ENCODE assay signal across 25 cellular contexts in the genomic region with DNA sequence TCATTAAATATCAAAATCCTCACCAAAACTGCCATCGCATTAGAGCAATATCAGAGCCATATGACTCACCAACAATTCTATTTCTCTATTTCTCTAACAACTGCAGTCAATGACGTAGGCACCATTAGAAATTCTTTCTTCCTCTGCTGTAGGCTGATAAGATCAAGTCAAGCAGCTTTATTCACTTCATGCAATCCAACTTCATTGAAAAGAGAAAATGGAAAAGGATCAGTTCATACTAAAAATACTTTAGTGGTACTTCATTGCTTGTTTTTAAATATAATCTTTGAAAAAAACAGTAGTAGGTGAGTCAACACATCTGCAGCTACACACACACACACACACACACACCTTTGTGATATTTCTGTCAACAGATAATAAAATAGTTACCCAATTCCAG.
DNase-seq lines count a peak whose midpoint lies in the region; ATAC-seq and TF ChIP-seq lines count a peak whose summit lies in the region.
"Had no signal": no experiment of that assay in that cellular context is flagged by ENCODE, and none has a peak within 500 bp of the region (broad histone marks: within the 10 kb centered on the region; RNA-seq: fewer than 3 reads in every experiment).

No MANE protein-coding gene starts in this region.

- no peaks in the 10 kb centered on the region for H3K36me3 ChIP-seq in naive thymus-derived CD4-positive, alpha-beta T cell (ENCODE audit: control insufficient read depth in 2 of 3, insufficient read depth in 3 of 3, low read length in 3 of 3)
- H3K36me3 ChIP-seq: prostate gland had no signal

- no peaks in the 10 kb centered on the region for H3K27me3 Mint-ChIP-seq in activated CD4-positive, alpha-beta T cell treated with anti-CD3 and anti-CD28 coated beads, Interleukin-2, amount 10 ng/mL, durations not matched to agents 7 days and 5 days
- no peaks in the 10 kb centered on the region for H3K27me3 Mint-ChIP-seq in naive thymus-derived CD4-positive, alpha-beta T cell
- H3K27me3 Mint-ChIP-seq: activated B cell treated with CpG ODN at 0.5 μM for 24 hours; activated naive CD8-positive, alpha-beta T cell treated with anti-CD3 and anti-CD28 coated beads for 36 hours had no signal

- DNase-seq in A172 (ENCODE audit: low spot score) (peak; percentile 36), HCEC 1CT (peak; percentile 53), amniotic epithelial cell (ENCODE audit: low read depth) (peak; percentile 83), fibroblast of the aortic adventitia (ENCODE audit: low read depth) (peak; percentile 77)
- DNase-seq in activated CD4-positive, alpha-beta T cell treated with anti-CD3 and anti-CD28 coated beads, Interleukin-2, amount 10 ng/mL, durations not matched to agents 7 days and 5 days: no peak
- DNase-seq in naive thymus-derived CD4-positive, alpha-beta T cell: no peak
- DNase-seq: activated B cell treated with CpG ODN at 0.5 μM for 24 hours; activated naive CD8-positive, alpha-beta T cell treated with anti-CD3 and anti-CD28 coated beads for 36 hours; activated T-cell treated with anti-CD3 and anti-CD28 coated beads, Interleukin-2, amount 50 U/mL, for 48 hours; CD8-positive, alpha-beta T cell; central memory CD4-positive, alpha-beta T cell; DND-41; effector memory CD4-positive, alpha-beta T cell; foreskin fibroblast; KG1; NCI-H1105; NCI-H2107; NCI-H524 treated with DMSO at 0.1 percent for 48 hours; nephron progenitor cell; T-helper 2 cell had no signal

- ATAC-seq in activated CD4-positive, CD25-positive, alpha-beta regulatory T cell treated with anti-CD3 and anti-CD28 coated beads, Interleukin-2, amount 50 U/mL, for 24 hours: no peak
- ATAC-seq in HG02588 (IDR thresholded peaks at IDR 0.05; ENCODE audit: unreplicated experiment): no peak
- no peak for ATAC-seq in naive thymus-derived CD4-positive, alpha-beta T cell
- ATAC-seq: A549; CD8-positive, alpha-beta T cell had no signal

- no peak overlapping the region for H3K4me3 Mint-ChIP-seq in activated CD4-positive, alpha-beta T cell treated with anti-CD3 and anti-CD28 coated beads, Interleukin-2, amount 10 ng/mL, durations not matched to agents 7 days and 5 days
- H3K4me3 Mint-ChIP-seq in naive thymus-derived CD4-positive, alpha-beta T cell: no peak overlapping the region
- H3K4me3 Mint-ChIP-seq: activated B cell treated with CpG ODN at 0.5 μM for 24 hours; activated naive CD8-positive, alpha-beta T cell treated with anti-CD3 and anti-CD28 coated beads for 36 hours; CD8-positive, alpha-beta T cell; nephron progenitor cell had no signal

- intact Hi-C loops in naive thymus-derived CD4-positive, alpha-beta T cell (cut with micrococcal nuclease): no loop called here

- no peak overlapping the region for H3K27ac Mint-ChIP-seq in activated CD4-positive, alpha-beta T cell treated with anti-CD3 and anti-CD28 coated beads, Interleukin-2, amount 10 ng/mL, durations not matched to agents 7 days and 5 days
- H3K27ac Mint-ChIP-seq in naive thymus-derived CD4-positive, alpha-beta T cell: no peak overlapping the region
- H3K27ac Mint-ChIP-seq: activated B cell treated with CpG ODN at 0.5 μM for 24 hours; activated naive CD8-positive, alpha-beta T cell treated with anti-CD3 and anti-CD28 coated beads for 36 hours; CD8-positive, alpha-beta T cell; nephron progenitor cell had no signal

- CTCF ChIA-PET in activated CD4-positive, alpha-beta T cell treated with anti-CD3 and anti-CD28 coated beads, Interleukin-2, amount 10 ng/mL, durations not matched to agents 7 days and 5 days (lab: Charles Lee): no interaction called here
- CTCF ChIA-PET in naive thymus-derived CD4-positive, alpha-beta T cell (lab: Charles Lee): no interaction called here

- no peaks in the 10 kb centered on the region for H3K9me3 ChIP-seq in naive thymus-derived CD4-positive, alpha-beta T cell (ENCODE audit: control insufficient read depth in 2 of 3, low read length in 3 of 3)
- H3K9me3 ChIP-seq: A549, prostate gland had no signal

- H3K4me3 ChIP-seq in fibroblast of the aortic adventitia (ENCODE audit: low read depth, low read length): no peak overlapping the region
- H3K4me3 ChIP-seq in naive thymus-derived CD4-positive, alpha-beta T cell (ENCODE audit: low read length): no peak overlapping the region
- H3K4me3 ChIP-seq: A549, prostate gland had no signal

- H3K9me3 Mint-ChIP-seq in activated CD4-positive, alpha-beta T cell treated with anti-CD3 and anti-CD28 coated beads, Interleukin-2, amount 10 ng/mL, durations not matched to agents 7 days and 5 days: peaks cover 7% of the 10 kb centered on the region
- H3K9me3 Mint-ChIP-seq in naive thymus-derived CD4-positive, alpha-beta T cell: peaks cover 0 to 18% (median 10%) of the 10 kb centered on the region in 11 donors

- no peaks in the 10 kb centered on the region for H3K4me1 ChIP-seq in naive thymus-derived CD4-positive, alpha-beta T cell (ENCODE audit: control insufficient read depth in 2 of 2, insufficient read depth in 2 of 2, low read length in 2 of 2)
- H3K4me1 ChIP-seq: A549, prostate gland had no signal

- no peaks in the 10 kb centered on the region for H3K36me3 Mint-ChIP-seq in activated CD4-positive, alpha-beta T cell treated with anti-CD3 and anti-CD28 coated beads, Interleukin-2, amount 10 ng/mL, durations not matched to agents 7 days and 5 days (ENCODE audit: low read depth)
- H3K36me3 Mint-ChIP-seq in naive thymus-derived CD4-positive, alpha-beta T cell: no peaks in the 10 kb centered on the region
- H3K36me3 Mint-ChIP-seq: activated naive CD8-positive, alpha-beta T cell treated with anti-CD3 and anti-CD28 coated beads for 36 hours; CD8-positive, alpha-beta T cell had no signal

- POLR2A ChIA-PET in activated CD4-positive, alpha-beta T cell treated with anti-CD3 and anti-CD28 coated beads, Interleukin-2, amount 10 ng/mL, durations not matched to agents 7 days and 5 days (lab: Charles Lee): no interaction called here
- POLR2A ChIA-PET in naive thymus-derived CD4-positive, alpha-beta T cell (lab: Charles Lee): no interaction called here

- no peaks in the 10 kb centered on the region for H3K27me3 ChIP-seq in naive thymus-derived CD4-positive, alpha-beta T cell (ENCODE audit: control insufficient read depth in 2 of 2, insufficient read depth in 2 of 2, low read length in 2 of 2)

- no peaks in the 10 kb centered on the region for H3K4me1 Mint-ChIP-seq in activated CD4-positive, alpha-beta T cell treated with anti-CD3 and anti-CD28 coated beads, Interleukin-2, amount 10 ng/mL, durations not matched to agents 7 days and 5 days
- H3K4me1 Mint-ChIP-seq in naive thymus-derived CD4-positive, alpha-beta T cell: no peaks in the 10 kb centered on the region
- H3K4me1 Mint-ChIP-seq: activated B cell treated with CpG ODN at 0.5 μM for 24 hours; activated naive CD8-positive, alpha-beta T cell treated with anti-CD3 and anti-CD28 coated beads for 36 hours; nephron progenitor cell had no signal

- no peak overlapping the region for H3K27ac ChIP-seq in naive thymus-derived CD4-positive, alpha-beta T cell (ENCODE audit: low read depth, low read length)
- H3K27ac ChIP-seq: A549, HL-60, prostate gland had no signal

- no peak for TF ChIP-seq CTCF in fibroblast of the aortic adventitia (IDR thresholded peaks at IDR 0.05; ENCODE audit: insufficient read depth, low read length)

Comparison
In these comparisons a context has a peak if more than half of its experiments do, and no peak if none do; other contexts are left out.
1. DNase-seq: peak in A172 (single experiment), HCEC 1CT (single experiment), amniotic epithelial cell (single experiment) and fibroblast of the aortic adventitia (single experiment); none in activated CD4-positive, alpha-beta T cell treated with anti-CD3 and anti-CD28 coated beads, Interleukin-2, amount 10 ng/mL, durations not matched to agents 7 days and 5 days (single experiment) and naive thymus-derived CD4-positive, alpha-beta T cell (0 of 9).